In genomic region chr4:147638365-147638764, GRCh38 we compare ENCODE assay signal across 15 cellular contexts. TPM values are rescaled to one million over a fixed set of nuclear protein-coding genes. Genes with fewer than 3 reads are reported as not detected.
DNase-seq lines count a peak whose midpoint lies in the region; ATAC-seq and TF ChIP-seq lines count a peak whose summit lies in the region.
"Had no signal": no experiment of that assay in that cellular context is flagged by ENCODE, and none has a peak within 500 bp of the region (broad histone marks: within the 10 kb centered on the region; RNA-seq: fewer than 3 reads in every experiment).

No MANE protein-coding gene starts in this region.

- H3K27me3 ChIP-seq in mammary epithelial cell (ENCODE audit: insufficient read depth, low read length), result no peaks in the 10 kb centered on the region
- no peaks in the 10 kb centered on the region for H3K27me3 ChIP-seq in breast epithelium
- H3K27me3 ChIP-seq in naive thymus-derived CD4-positive, alpha-beta T cell (ENCODE audit: control insufficient read depth in 2 of 2, insufficient read depth in 2 of 2, low read length in 2 of 2), result no peaks in the 10 kb centered on the region
- H3K27me3 ChIP-seq: BLaER1 treated with 17β-estradiol and CSF1 and Interleukin-3, amounts not matched to agents 10 nM and 100 nM had no signal

- dilution Hi-C loops in mammary epithelial cell (cut with HindIII; ENCODE audit: low sequenced_read_pairs), result no loop called here

- intact Hi-C loops in mammary epithelial cell (cut with micrococcal nuclease) (no loop called here), breast epithelium (cut with DNase I; ENCODE audit: low total_unique reads) (no loop called here)
- intact Hi-C loops in naive thymus-derived CD4-positive, alpha-beta T cell (cut with micrococcal nuclease), result loop anchor here (1.0 to 5.0 kb wide), 2 partner anchors 10 to 44 kb away; partner anchors contain the start of gene PRMT9 (in 1 of the 2)

- no peak overlapping the region for H3K9ac ChIP-seq in mammary epithelial cell (ENCODE audit: insufficient read depth, low read length)
- H3K9ac ChIP-seq: BLaER1 treated with 17β-estradiol and CSF1 and Interleukin-3, amounts not matched to agents 10 nM and 100 nM; GM23248 had no signal

- no peak for TF ChIP-seq CTCF in mammary epithelial cell (conservative IDR thresholded peaks at IDR 0.05 in 1 of 2, IDR thresholded peaks at IDR 0.05 in 1 of 2; ENCODE audit: extremely low read depth in 1 of 2, insufficient read depth in 1 of 2, low read depth in 1 of 2, low read length in 2 of 2)
- TF ChIP-seq CTCF in breast epithelium (IDR thresholded peaks at IDR 0.05), result no peak
- no peak for TF ChIP-seq CTCF in astrocyte of the spinal cord (IDR thresholded peaks at IDR 0.05; ENCODE audit: low read depth, low read length)

- TSS peak; percentile 47 for BruUV-seq in mammary epithelial cell (replicated peaks; lab: Mats Ljungman, UMichigan)

- CTCF ChIA-PET in mammary epithelial cell (lab: Charles Lee; ENCODE audit: low non-redundant PET), result interaction anchor here (1.2 kb wide), 1 partner anchor 228 kb away, joined by 7 read pairs; no protein-coding TSS in a partner anchor
- CTCF ChIA-PET in naive thymus-derived CD4-positive, alpha-beta T cell (lab: Charles Lee), result no interaction called here
- CTCF ChIA-PET in activated naive CD4-positive, alpha-beta T cell treated with anti-CD3 and anti-CD28 coated beads, Interleukin-2, amount 10 ng/mL, durations not matched to agents 7 days and 5 days (lab: Charles Lee), result interaction anchor here (0.9 kb wide), 1 partner anchor 16 kb away, joined by 3 read pairs; no protein-coding TSS in a partner anchor

- H3K4me2 ChIP-seq in mammary epithelial cell (ENCODE audit: insufficient read depth, low read depth, low read length), result no peak overlapping the region
- H3K4me2 ChIP-seq: BLaER1 treated with 17β-estradiol and CSF1 and Interleukin-3, amounts not matched to agents 10 nM and 100 nM had no signal

- H4K20me1 ChIP-seq in mammary epithelial cell (ENCODE audit: insufficient read depth, low read length), result no peaks in the 10 kb centered on the region

- no peak overlapping the region for H3K4me3 ChIP-seq in mammary epithelial cell (replicated peaks in 1 of 3; ENCODE audit: insufficient read depth in 1 of 3, low read depth in 2 of 3, low read length in 3 of 3)
- H3K4me3 ChIP-seq in breast epithelium, result no peak overlapping the region
- no peak overlapping the region for H3K4me3 ChIP-seq in astrocyte of the spinal cord (ENCODE audit: low read depth, low read length)
- no peak overlapping the region for H3K4me3 ChIP-seq in naive thymus-derived CD4-positive, alpha-beta T cell (ENCODE audit: low read length)
- H3K4me3 ChIP-seq: BLaER1 treated with 17β-estradiol and CSF1 and Interleukin-3, amounts not matched to agents 10 nM and 100 nM; GM23248 had no signal

- no peak for TF ChIP-seq POLR2A in breast epithelium (IDR thresholded peaks at IDR 0.05)

- H3K79me2 ChIP-seq in mammary epithelial cell (ENCODE audit: insufficient read depth, low read length), result no peaks in the 10 kb centered on the region

- no peaks in the 10 kb centered on the region for H3K4me1 ChIP-seq in mammary epithelial cell (ENCODE audit: insufficient read depth, low read length)
- H3K4me1 ChIP-seq in breast epithelium, result no peaks in the 10 kb centered on the region
- no peaks in the 10 kb centered on the region for H3K4me1 ChIP-seq in naive thymus-derived CD4-positive, alpha-beta T cell (ENCODE audit: control insufficient read depth in 2 of 2, insufficient read depth in 2 of 2, low read length in 2 of 2)
- H3K4me1 ChIP-seq: BLaER1 treated with 17β-estradiol and CSF1 and Interleukin-3, amounts not matched to agents 10 nM and 100 nM had no signal

- H3K27me3 Mint-ChIP-seq in naive thymus-derived CD4-positive, alpha-beta T cell, result no peaks in the 10 kb centered on the region
- no peaks in the 10 kb centered on the region for H3K27me3 Mint-ChIP-seq in activated naive CD4-positive, alpha-beta T cell treated with anti-CD3 and anti-CD28 coated beads, Interleukin-2, amount 10 ng/mL, durations not matched to agents 7 days and 5 days
- H3K27me3 Mint-ChIP-seq: CD4-positive, alpha-beta memory T cell had no signal

- in situ Hi-C loops in mammary epithelial cell (cut with MboI; ENCODE audit: low sequenced_read_pairs in 2 of 2) (no loop called here), astrocyte of the spinal cord (cut with HindIII; ENCODE audit: low sequenced_read_pairs) (no loop called here)

- H3K27ac ChIP-seq in mammary epithelial cell (ENCODE audit: insufficient read depth, low read depth, low read length) (no peak overlapping the region), breast epithelium (no peak overlapping the region)
- H3K27ac ChIP-seq in naive thymus-derived CD4-positive, alpha-beta T cell (ENCODE audit: low read depth, low read length), result no peak overlapping the region
- H3K27ac ChIP-seq: BLaER1 treated with 17β-estradiol and CSF1 and Interleukin-3, amounts not matched to agents 10 nM and 100 nM; GM23248 had no signal

- ATAC-seq in naive thymus-derived CD4-positive, alpha-beta T cell, result no peak

- DNase-seq in mammary epithelial cell, result no peak
- DNase-seq in breast epithelium (ENCODE audit: low spot score in 2 of 2), result no peak
- peak; percentile 5 for DNase-seq in astrocyte of the spinal cord (ENCODE audit: low read depth, low spot score)
- DNase-seq in naive thymus-derived CD4-positive, alpha-beta T cell, result no peak
- no peak for DNase-seq in activated naive CD4-positive, alpha-beta T cell treated with anti-CD3 and anti-CD28 coated beads, Interleukin-2, amount 10 ng/mL, durations not matched to agents 7 days and 5 days
- no peak for DNase-seq in GF-D8 (lab: John Stamatoyannopoulos, UW)
- DNase-seq in DMS153 treated with DMSO at 0.1 percent for 48 hours (lab: John Stamatoyannopoulos, UW; ENCODE audit: unreplicated experiment), result no peak
- DNase-seq: CD4-positive, alpha-beta memory T cell; COR-L47; DMS153; DND-41; GDM1; GM23248; H9 had no signal

- peaks cover 10 to 29% (median 25%) of the 10 kb centered on the region in 7 donors for H3K4me1 Mint-ChIP-seq in naive thymus-derived CD4-positive, alpha-beta T cell
- H3K4me1 Mint-ChIP-seq in activated naive CD4-positive, alpha-beta T cell treated with anti-CD3 and anti-CD28 coated beads, Interleukin-2, amount 10 ng/mL, durations not matched to agents 7 days and 5 days, result peaks cover 16% of the 10 kb centered on the region

- peaks cover 0 to 10% (median 0%) of the 10 kb centered on the region in 11 donors for H3K9me3 Mint-ChIP-seq in naive thymus-derived CD4-positive, alpha-beta T cell
- no peaks in the 10 kb centered on the region for H3K9me3 Mint-ChIP-seq in activated naive CD4-positive, alpha-beta T cell treated with anti-CD3 and anti-CD28 coated beads, Interleukin-2, amount 10 ng/mL, durations not matched to agents 7 days and 5 days
- H3K9me3 Mint-ChIP-seq: H9 had no signal

- H2AFZ ChIP-seq in mammary epithelial cell (ENCODE audit: low read depth, low read length), result no peak overlapping the region
- H2AFZ ChIP-seq: GM23248 had no signal

- peaks cover 16% of the 10 kb centered on the region for H3K36me3 ChIP-seq in mammary epithelial cell (ENCODE audit: insufficient read depth, low read length)
- peaks cover 6% of the 10 kb centered on the region for H3K36me3 ChIP-seq in breast epithelium
- peaks cover 5 to 60% (median 7%) of the 10 kb centered on the region in 3 experiments for H3K36me3 ChIP-seq in naive thymus-derived CD4-positive, alpha-beta T cell (ENCODE audit: control insufficient read depth in 2 of 3, insufficient read depth in 3 of 3, low read length in 3 of 3)

- POLR2A ChIA-PET in naive thymus-derived CD4-positive, alpha-beta T cell (lab: Charles Lee), result no interaction called here

- H3K36me3 Mint-ChIP-seq in naive thymus-derived CD4-positive, alpha-beta T cell, result peaks cover 25 to 82% (median 58%) of the 10 kb centered on the region in 5 donors
- H3K36me3 Mint-ChIP-seq in activated naive CD4-positive, alpha-beta T cell treated with anti-CD3 and anti-CD28 coated beads, Interleukin-2, amount 10 ng/mL, durations not matched to agents 7 days and 5 days, result peaks cover 67% of the 10 kb centered on the region

- H3K9me3 ChIP-seq in mammary epithelial cell (replicated peaks; ENCODE audit: insufficient read depth, low read length) (no peaks in the 10 kb centered on the region), breast epithelium (no peaks in the 10 kb centered on the region)
- no peaks in the 10 kb centered on the region for H3K9me3 ChIP-seq in naive thymus-derived CD4-positive, alpha-beta T cell (ENCODE audit: control insufficient read depth in 2 of 3, low read length in 3 of 3)

- H3K27ac Mint-ChIP-seq in naive thymus-derived CD4-positive, alpha-beta T cell, result peak overlapping the region in 5 of 9 donors; percentile 10 to 87 (median 39)
- no peak overlapping the region for H3K27ac Mint-ChIP-seq in activated naive CD4-positive, alpha-beta T cell treated with anti-CD3 and anti-CD28 coated beads, Interleukin-2, amount 10 ng/mL, durations not matched to agents 7 days and 5 days

- WGBS in mammary epithelial cell (ENCODE audit: low coverage, missing lambda C conversion rate), result 100% methylated on average over 1 of the region's 1 CpG

- no peak overlapping the region for H3K4me3 Mint-ChIP-seq in naive thymus-derived CD4-positive, alpha-beta T cell
- no peak overlapping the region for H3K4me3 Mint-ChIP-seq in activated naive CD4-positive, alpha-beta T cell treated with anti-CD3 and anti-CD28 coated beads, Interleukin-2, amount 10 ng/mL, durations not matched to agents 7 days and 5 days

RNA-seq across cellular contexts. Expression of gene TMEM184C, which starts 21.2 kb away (rescaled TPM):
- total RNA-seq in mammary epithelial cell (10 to 100 TPM; 33.9 to 53.5 TPM), breast epithelium (10 to 100 TPM; 21.0 to 32.2 (median 26.9) TPM)
- polyA plus RNA-seq in mammary epithelial cell, result 12.7 TPM
- 20.8 TPM for polyA minus RNA-seq in mammary epithelial cell
- 10 to 100 TPM; 13.7 to 27.4 (median 19.0) TPM for total RNA-seq in naive thymus-derived CD4-positive, alpha-beta T cell
- polyA plus RNA-seq in naive thymus-derived CD4-positive, alpha-beta T cell, result 10 to 100 TPM; 26.7 to 28.3 TPM

RNA-seq across cellular contexts. Expression of gene PRMT9, which starts 45.6 kb away (rescaled TPM):
- 1 to 10 TPM; 8.0 to 9.8 TPM for total RNA-seq in mammary epithelial cell
- 4.3 TPM for polyA plus RNA-seq in mammary epithelial cell
- 4.0 TPM for polyA minus RNA-seq in mammary epithelial cell
- 10 to 100 TPM in 2 of 3 donors, 1 to 10 TPM in 1; 7.8 to 21.8 (median 10.5) TPM for total RNA-seq in breast epithelium
- total RNA-seq in naive thymus-derived CD4-positive, alpha-beta T cell, result 10 to 100 TPM in 4 of 5 experiments, 1 to 10 TPM in 1; 9.7 to 15.9 (median 10.8) TPM
- 1 to 10 TPM; 4.7 to 8.3 TPM for polyA plus RNA-seq in naive thymus-derived CD4-positive, alpha-beta T cell

Comparison
In these comparisons a context has a peak if more than half of its experiments do, and no peak if none do; other contexts are left out.
1. intact Hi-C loops: an anchor here in naive thymus-derived CD4-positive, alpha-beta T cell (1.0 to 5.0 kb wide); none called in mammary epithelial cell and breast epithelium.